ENCODE assay signal across 23 cellular contexts in the genomic region with DNA sequence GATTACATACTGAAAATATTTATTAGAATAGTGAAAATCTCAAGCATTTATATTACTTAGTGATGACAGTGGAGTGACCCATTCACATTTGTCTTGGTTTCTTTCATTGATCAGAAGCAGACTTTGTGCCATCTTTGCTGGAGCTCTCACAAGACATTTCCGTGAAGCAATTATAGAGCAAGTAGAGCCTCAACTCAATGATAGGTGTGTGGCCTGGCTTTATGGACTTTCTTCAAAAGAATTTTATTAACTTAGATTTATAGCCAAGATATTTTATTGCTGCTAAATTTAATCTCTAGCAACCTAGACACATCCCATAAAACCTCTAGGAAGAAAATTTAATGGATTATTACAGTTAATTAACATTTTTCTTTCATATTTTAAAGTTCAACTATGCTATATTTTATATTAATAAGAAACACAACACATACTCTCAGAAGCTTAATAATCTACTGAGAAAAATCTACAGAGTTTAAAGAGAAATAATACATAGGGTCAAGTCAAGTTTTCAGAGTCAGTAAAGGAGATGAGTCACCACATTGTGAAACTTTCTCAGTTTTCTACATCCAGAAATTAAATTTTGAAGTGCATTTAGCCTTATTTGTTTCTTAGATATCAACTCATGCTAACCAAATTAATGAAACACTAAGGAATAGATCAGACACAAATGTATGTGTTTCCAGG.
DNase-seq lines count a peak whose midpoint lies in the region; ATAC-seq, FAIRE-seq and TF ChIP-seq lines count a peak whose summit lies in the region.
"Had no signal": no experiment of that assay in that cellular context is flagged by ENCODE, and none has a peak within 500 bp of the region (broad histone marks: within the 10 kb centered on the region; RNA-seq: fewer than 3 reads in every experiment).

No MANE protein-coding gene starts in this region.

- POLR2A ChIA-PET in A549 (lab: Yijun Ruan, JAX) (no interaction called here), PC-3 (lab: Charles Lee; ENCODE audit: unreplicated experiment) (no interaction called here)

- H4K8ac ChIP-seq in mesenchymal stem cell (ENCODE audit: low read length): no peak overlapping the region

- no peak overlapping the region for H2AK5ac ChIP-seq in mesenchymal stem cell (ENCODE audit: low read length, severe bottlenecking)

- no peak for FAIRE-seq in A549 (lab: Jason Lieb, UNC)
- peak; percentile 73 for FAIRE-seq in colon (lab: Jason Lieb, UNC)
- FAIRE-seq: A204.1, GM19239 had no signal

- no peak overlapping the region for H3K14ac ChIP-seq in mesenchymal stem cell (ENCODE audit: low read length in 2 of 2)

- no peak for ATAC-seq in A549
- peak; percentile 53 for ATAC-seq in PC-3
- ATAC-seq: activated CD4-positive, CD25-positive, alpha-beta regulatory T cell treated with anti-CD3 and anti-CD28 coated beads, Interleukin-2, amount 50 U/mL, for 24 hours; HCT116; natural killer cell treated with Interleukin-12 subunit alpha and Interleukin-12 subunit beta and Interleukin-15 and Interleukin-18, amount 100 ng/mL, for 72 hours had no signal

- H3K23ac ChIP-seq in mesenchymal stem cell (ENCODE audit: low read length in 2 of 2): no peak overlapping the region

- no peak overlapping the region for H3K18ac ChIP-seq in mesenchymal stem cell (ENCODE audit: low read depth in 1 of 2, low read length in 2 of 2)

- no peaks in the 10 kb centered on the region for H3K79me2 ChIP-seq in PC-3 (ENCODE audit: low read length)

- DNase-seq in A549 (ENCODE audit: low read depth in 1 of 2, low spot score in 1 of 2) (no peak), PC-3 (peak; percentile 45), mesenchymal stem cell (peak; percentile 73), H7 (no peak), NCI-H2107 treated with DMSO at 0.1 percent for 48 hours (lab: John Stamatoyannopoulos, UW; ENCODE audit: unreplicated experiment) (no peak)
- DNase-seq in stimulated activated CD8-positive, alpha-beta memory T cell treated with anti-CD3 and anti-CD28 coated beads, Interleukin-4, amount 100 ng/mL, for 48 hours: no peak
- no peak for DNase-seq in NK-92 treated with Interleukin-12 subunit alpha and Interleukin-12 subunit beta, amount 100 ng/mL, for 24 hours (lab: John Stamatoyannopoulos, UW)
- DNase-seq: amniotic stem cell; DMS79 treated with DMSO at 0.1 percent for 48 hours; head of caudate nucleus; islet precursor cell; NCI-H187; stimulated activated naive CD4-positive, alpha-beta T cell had no signal

- TF ChIP-seq POLR2A in A549 (IDR thresholded peaks at IDR 0.05; ENCODE audit: low read length): no peak

- H2BK120ac ChIP-seq in mesenchymal stem cell (ENCODE audit: low read depth, low read length): no peak overlapping the region

- TF ChIP-seq CTCF in A549 (IDR thresholded peaks at IDR 0.05) (no peak), PC-3 (conservative IDR thresholded peaks at IDR 0.05; ENCODE audit: low read depth, low read length) (no peak)

- peak overlapping the region; percentile 48 to 63; a peak in 2 of 6 replicates for H3K27ac ChIP-seq in A549
- peak overlapping the region; percentile 15 for H3K27ac ChIP-seq in PC-3 (ENCODE audit: low read length)
- peak overlapping the region; percentile 68 for H3K27ac ChIP-seq in mesenchymal stem cell (ENCODE audit: low read length, poor library complexity, severe bottlenecking)
- H3K27ac ChIP-seq: C4-2B, epithelial cell of prostate, prostate gland had no signal

- TF ChIP-seq RAD21 in A549 (conservative IDR thresholded peaks at IDR 0.05 in 1 of 2, IDR thresholded peaks at IDR 0.05 in 1 of 2): no peak

- H2BK12ac ChIP-seq in mesenchymal stem cell (ENCODE audit: low read length in 2 of 2): no peak overlapping the region

- H3K27me3 ChIP-seq in PC-3 (ENCODE audit: low read length) (no peaks in the 10 kb centered on the region), mesenchymal stem cell (ENCODE audit: control insufficient read depth in 1 of 2, insufficient read depth in 1 of 2, low read length in 2 of 2) (peaks cover 0 to 7% of the 10 kb centered on the region in 2 experiments), H7 (ENCODE audit: control insufficient read depth, insufficient read depth, low read length) (no peaks in the 10 kb centered on the region)

- no peaks in the 10 kb centered on the region for H3K79me1 ChIP-seq in mesenchymal stem cell (replicated peaks; ENCODE audit: low read length, poor library complexity, severe bottlenecking)

- intact Hi-C loops in PC-3 (cut with micrococcal nuclease): no loop called here

- CTCF ChIA-PET in A549 (lab: Yijun Ruan, JAX): no interaction called here
- CTCF ChIA-PET in PC-3 (lab: Charles Lee): no interaction called here

- no peak overlapping the region for H2BK5ac ChIP-seq in mesenchymal stem cell (ENCODE audit: low read depth, low read length, poor library complexity, severe bottlenecking)

- H3K9me2 ChIP-seq in PC-3 (replicated peaks; ENCODE audit: low read length): no peaks in the 10 kb centered on the region

- H3K4ac ChIP-seq in mesenchymal stem cell (ENCODE audit: low read depth in 1 of 2, low read length in 2 of 2): no peak overlapping the region

- H2BK15ac ChIP-seq in mesenchymal stem cell (ENCODE audit: low read depth, poor library complexity, severe bottlenecking): no peak overlapping the region

- no TSS peak for BruUV-seq in PC-3 (replicated peaks; lab: Mats Ljungman, UMichigan)

- H3K9me3 ChIP-seq in A549 (no peaks in the 10 kb centered on the region), PC-3 (ENCODE audit: low read length) (no peaks in the 10 kb centered on the region), mesenchymal stem cell (ENCODE audit: control insufficient read depth, low read length) (no peaks in the 10 kb centered on the region)
- H3K9me3 ChIP-seq: prostate gland had no signal

- H3K4me2 ChIP-seq in A549: peak overlapping the region; percentile 51
- peak overlapping the region; percentile 40 for H3K4me2 ChIP-seq in PC-3 (ENCODE audit: low read length)
- no peak overlapping the region for H3K4me2 ChIP-seq in mesenchymal stem cell (ENCODE audit: low read length, poor library complexity, severe bottlenecking)

- H3K36me3 ChIP-seq in PC-3 (ENCODE audit: low read depth, low read length) (no peaks in the 10 kb centered on the region), mesenchymal stem cell (ENCODE audit: control insufficient read depth in 1 of 2, insufficient read depth in 2 of 2, low read depth in 1 of 2, low read length in 2 of 2) (no peaks in the 10 kb centered on the region), H7 (replicated peaks; ENCODE audit: control insufficient read depth, insufficient read depth, low read length) (no peaks in the 10 kb centered on the region)
- H3K36me3 ChIP-seq: prostate gland had no signal

- H4K91ac ChIP-seq in mesenchymal stem cell (ENCODE audit: low read length): no peak overlapping the region

- H3K4me1 ChIP-seq in A549 (peaks cover 28% of the 10 kb centered on the region), PC-3 (ENCODE audit: insufficient read depth, low read length) (peaks cover 28% of the 10 kb centered on the region), mesenchymal stem cell (ENCODE audit: control insufficient read depth, insufficient read depth, low read depth, low read length) (peaks cover 4% of the 10 kb centered on the region)
- H3K4me1 ChIP-seq: prostate gland had no signal

- H3F3A ChIP-seq in PC-3 (ENCODE audit: low read length, unreplicated experiment): no peaks in the 10 kb centered on the region

- H2AFZ ChIP-seq in PC-3 (ENCODE audit: low read length) (no peak overlapping the region), mesenchymal stem cell (ENCODE audit: low read depth, low read length) (no peak overlapping the region)

- whole genome bisulfite sequencing in A549 (ENCODE audit: missing lambda C conversion rate): 28% methylated on average over 1 of the region's 1 CpG
- WGBS in mesenchymal stem cell: no CpG with 5 or more reads among the region's 1 CpG

- H3K4me3 ChIP-seq in A549 (no peak overlapping the region), PC-3 (ENCODE audit: low read length) (no peak overlapping the region), mesenchymal stem cell (ENCODE audit: insufficient read depth in 1 of 2, low read depth in 1 of 2, low read length in 2 of 2) (no peak overlapping the region), H7 (ENCODE audit: insufficient read depth, low read depth, low read length) (no peak overlapping the region)
- H3K4me3 ChIP-seq: coronary artery, prostate gland had no signal

- H3K9ac ChIP-seq in PC-3 (ENCODE audit: low read length) (no peak overlapping the region), mesenchymal stem cell (ENCODE audit: low read length) (no peak overlapping the region)

- H4K20me1 ChIP-seq in PC-3 (ENCODE audit: low read length): no peaks in the 10 kb centered on the region

- no peak for TF ChIP-seq EP300 in A549 (IDR thresholded peaks at IDR 0.05)

TF ChIP-seq in A549, 52 proteins besides CTCF, POLR2A, EP300 and RAD21:
- TF ChIP-seq ZFP36 (IDR thresholded peaks at IDR 0.05; ENCODE audit: borderline replicate concordance, partially characterized antibody) (no peak), RFX5 (IDR thresholded peaks at IDR 0.05) (no peak), SMC3 (IDR thresholded peaks at IDR 0.05) (no peak), HOXB5 (CRISPR knock-in tag; IDR thresholded peaks at IDR 0.05) (no peak), CHD2 (IDR thresholded peaks at IDR 0.05; ENCODE audit: low read length, partially characterized antibody) (no peak), PBX3 (IDR thresholded peaks at IDR 0.05) (no peak), CEBPB (IDR thresholded peaks at IDR 0.05) (peak in 1 of 2 experiments; percentile 41; a peak in 1 of 4 replicates), CBX8 (IDR thresholded peaks at IDR 0.05) (no peak), MAZ (IDR thresholded peaks at IDR 0.05; ENCODE audit: borderline replicate concordance, low read depth, low read length) (no peak), FOSL2 (IDR thresholded peaks at IDR 0.05) (0 out of 2 replicates have a peak, but pooled peaks have one; percentile 22), FOSL2 (CRISPR knock-in tag; IDR thresholded peaks at IDR 0.05) (peak; percentile 65)

Comparison
In these comparisons a context has a peak if more than half of its experiments do, and no peak if none do; other contexts are left out.
1. DNase-seq: peak in PC-3 (single experiment) and mesenchymal stem cell (single experiment); none in A549 (0 of 2), H7 (single experiment), stimulated activated CD8-positive, alpha-beta memory T cell treated with anti-CD3 and anti-CD28 coated beads, Interleukin-4, amount 100 ng/mL, for 48 hours (single experiment), NCI-H2107 treated with DMSO at 0.1 percent for 48 hours (single experiment) and NK-92 treated with Interleukin-12 subunit alpha and Interleukin-12 subunit beta, amount 100 ng/mL, for 24 hours (single experiment).
2. H3K27ac ChIP-seq: peak in every context shown above with its lines; median percentile 68 in mesenchymal stem cell; 56 in A549; 15 in PC-3.